Comparison of ENCODE assay signal across 8 cellular contexts in the genomic region with DNA sequence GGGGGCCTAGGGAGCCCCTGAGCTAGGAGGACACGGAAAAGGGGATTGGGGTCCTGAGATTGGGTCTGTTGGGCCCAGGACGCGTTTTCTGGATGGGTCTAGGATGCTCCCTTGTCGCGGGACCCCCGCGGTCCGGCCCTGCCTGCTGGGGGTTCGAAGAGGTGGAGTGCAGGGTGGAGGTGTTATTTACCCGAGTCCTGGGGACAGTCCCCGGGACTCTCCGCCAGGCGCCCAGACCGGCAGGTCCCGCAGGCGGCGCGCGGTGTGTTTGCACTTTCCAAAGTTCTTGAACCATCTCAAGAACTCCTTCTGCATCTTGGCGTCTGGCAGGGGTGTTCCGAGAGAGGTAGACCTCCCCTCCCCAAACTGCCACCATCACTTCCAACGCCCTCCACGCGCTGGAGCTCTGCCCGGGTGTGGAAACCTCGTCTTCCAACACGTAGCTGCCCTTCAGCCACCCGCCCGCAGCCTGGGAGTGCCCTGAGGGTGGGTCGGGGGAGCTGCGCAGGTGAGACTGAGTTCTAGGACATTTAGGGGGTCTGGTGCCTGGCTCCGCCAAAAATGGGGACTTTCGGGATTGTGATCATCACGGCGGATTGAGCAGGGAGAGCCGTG. TPM values are rescaled to one million over a fixed set of nuclear protein-coding genes. Genes with fewer than 3 reads are reported as not detected.
DNase-seq lines count a peak whose midpoint lies in the region; ATAC-seq and TF ChIP-seq lines count a peak whose summit lies in the region.

No MANE protein-coding gene starts in this region.

- DNase-seq in AG04450 (ENCODE audit: low read depth, low spot score) (no peak), MG63 (peak; percentile 30), Right ventricle myocardium superior (peak; percentile 68), trophoblast cell (peak; percentile 72 to 86), NCI-H1694 (lab: John Stamatoyannopoulos, UW) (no peak)
- peak; percentile 28 for DNase-seq in activated naive CD4-positive, alpha-beta T cell treated with Interleukin-2 at 50 U/mL for 16 hours
- no peak for DNase-seq in effector CD8-positive, alpha-beta T cell (lab: John Stamatoyannopoulos, UW)

- H4K91ac ChIP-seq in trophoblast cell (ENCODE audit: low read depth, low read length): peak overlapping the region; percentile 4

- H3K79me2 ChIP-seq in trophoblast cell (ENCODE audit: control insufficient read depth, insufficient read depth, low read length, poor library complexity): no peaks in the 10 kb centered on the region

- H3K36me3 ChIP-seq in MG63: peaks cover 42% of the 10 kb centered on the region
- H3K36me3 ChIP-seq in trophoblast cell (ENCODE audit: control insufficient read depth in 1 of 2, insufficient read depth in 2 of 2, low read length in 2 of 2): no peaks in the 10 kb centered on the region

- TF ChIP-seq CTCF in AG04450 (IDR thresholded peaks at IDR 0.05; ENCODE audit: low read depth, low read length): no peak

- POLR2A ChIA-PET in AG04450 (lab: Yijun Ruan, JAX): interaction anchor here (0.6 to 1.8 kb wide), 8 partner anchors 17 to 338 kb away, joined by 3 to 18 read pairs (median 7); no protein-coding TSS in a partner anchor

- peaks cover 12 to 19% of the 10 kb centered on the region in 2 experiments for H3K4me1 ChIP-seq in trophoblast cell (ENCODE audit: control insufficient read depth in 1 of 2, insufficient read depth in 2 of 2, low read length in 2 of 2)

- H3K18ac ChIP-seq in trophoblast cell (ENCODE audit: low read length): peak overlapping the region; percentile 47

- peak overlapping the region; percentile 20 for H4K8ac ChIP-seq in trophoblast cell (ENCODE audit: low read depth, low read length)

- CTCF ChIA-PET in AG04450 (lab: Charles Lee): interaction anchor here (0.9 to 6.4 kb wide), 30 partner anchors 10 to 387 kb away, joined by 3 to 110 read pairs (median 6); partner anchors contain the start of gene MET

- no peak overlapping the region for H3K4ac ChIP-seq in trophoblast cell (ENCODE audit: low read depth, low read length)

- H3K4me3 ChIP-seq in AG04450 (ENCODE audit: low read depth, low read length) (peak overlapping the region; percentile 97), MG63 (peak overlapping the region; percentile 65), trophoblast cell (ENCODE audit: low read depth, low read length) (peak overlapping the region; percentile 56)

- ATAC-seq in GM21390 (IDR thresholded peaks at IDR 0.05; ENCODE audit: unreplicated experiment): peak; percentile 31
- peak; percentile 56 for ATAC-seq in Right ventricle myocardium superior (ENCODE audit: poor library complexity)

- no peak overlapping the region for H2AK5ac ChIP-seq in trophoblast cell (ENCODE audit: low read length)

- peak overlapping the region; percentile 14 for H2BK120ac ChIP-seq in trophoblast cell (ENCODE audit: insufficient read depth, low read length, poor library complexity)

- peak overlapping the region; percentile 37 for H2AFZ ChIP-seq in trophoblast cell (ENCODE audit: insufficient read depth, low read length, poor library complexity)

- H3K27me3 ChIP-seq in AG04450 (ENCODE audit: control insufficient read depth, insufficient read depth, low read length): no peaks in the 10 kb centered on the region
- H3K27me3 ChIP-seq in MG63: no peaks in the 10 kb centered on the region
- peaks cover 6% of the 10 kb centered on the region for H3K27me3 ChIP-seq in trophoblast cell (ENCODE audit: insufficient read depth, low read length)

- peak overlapping the region; percentile 98 for H3K27ac ChIP-seq in AG04450 (ENCODE audit: low read depth, low read length)
- no peak overlapping the region for H3K27ac ChIP-seq in trophoblast cell (ENCODE audit: low read depth, low read length)

- H3K4me2 ChIP-seq in trophoblast cell (ENCODE audit: low read length): peak overlapping the region; percentile 83

- H3K9me3 ChIP-seq in AG04450 (ENCODE audit: control insufficient read depth, insufficient read depth, low read length): no peaks in the 10 kb centered on the region; the same call in 1 of the 2 replicates
- H3K9me3 ChIP-seq in MG63: no peaks in the 10 kb centered on the region
- no peaks in the 10 kb centered on the region for H3K9me3 ChIP-seq in trophoblast cell (ENCODE audit: insufficient read depth, low read depth, low read length)

- H3K9ac ChIP-seq in trophoblast cell (ENCODE audit: low read length): no peak overlapping the region

- H3K14ac ChIP-seq in trophoblast cell (ENCODE audit: low read length): peak overlapping the region; percentile 18

- no CpG with 5 or more reads among the region's 36 CpGs for WGBS in trophoblast cell (ENCODE audit: extremely low coverage, insufficient coverage, insufficient read length)

- no peak overlapping the region for H2BK5ac ChIP-seq in trophoblast cell (ENCODE audit: low read depth, low read length, poor library complexity)

- H4K12ac ChIP-seq in trophoblast cell (ENCODE audit: low read depth, low read length): no peak overlapping the region

- H2BK12ac ChIP-seq in trophoblast cell (ENCODE audit: low read length): no peak overlapping the region

- H3K23ac ChIP-seq in trophoblast cell (ENCODE audit: low read length): no peak overlapping the region

- intact Hi-C loops in Right ventricle myocardium superior (cut with DNase I): loop anchor here (5.0 kb wide), 3 partner anchors 52 to 253 kb away; no protein-coding TSS in a partner anchor

- peaks cover 6% of the 10 kb centered on the region for H3K79me1 ChIP-seq in trophoblast cell (ENCODE audit: low read length)

RNA-seq across cellular contexts. Expression of gene CAV1, which starts 0.6 kb away (rescaled TPM):
- polyA plus RNA-seq in AG04450 (2011; rRNA removed): 1,209 and 1,356 TPM in 2 replicates
- polyA minus RNA-seq in AG04450 (2011; rRNA and poly(A)+ RNA removed): 1,205 and 1,557 TPM in 2 replicates
- 287 and 342 TPM in 2 replicates for total RNA-seq in MG63 (2014; rRNA removed; shearing (Covaris generic); ENCODE audit: low replicate concordance)
- total RNA-seq in Right ventricle myocardium superior: 300 TPM
- polyA plus RNA-seq in trophoblast cell (2013): 24.4 and 26.2 TPM in 2 replicates

RNA-seq across cellular contexts. Expression of gene CAV2, which starts 25.9 kb away (rescaled TPM):
- polyA plus RNA-seq in AG04450 (2011; rRNA removed): 241 and 265 TPM in 2 replicates
- polyA minus RNA-seq in AG04450 (2011; rRNA and poly(A)+ RNA removed): 173 and 190 TPM in 2 replicates
- 55.9 and 58.1 TPM in 2 replicates for total RNA-seq in MG63 (2014; rRNA removed; shearing (Covaris generic); ENCODE audit: low replicate concordance)
- 183 TPM for total RNA-seq in Right ventricle myocardium superior
- 8.4 and 8.5 TPM in 2 replicates for polyA plus RNA-seq in trophoblast cell (2013)

Comparison
In these comparisons a context has a peak if more than half of its experiments do, and no peak if none do; other contexts are left out.
1. DNase-seq: peak in MG63 (single experiment), activated naive CD4-positive, alpha-beta T cell treated with Interleukin-2 at 50 U/mL for 16 hours (single experiment), Right ventricle myocardium superior (single experiment) and trophoblast cell (2 of 2); none in AG04450 (single experiment), NCI-H1694 (single experiment) and effector CD8-positive, alpha-beta T cell (single experiment).
2. Peak in every context shown above with its lines, with median percentiles within 50 percentile points of each other: H3K4me3 ChIP-seq.